13 cellular contexts compared by ENCODE assay signal in the genomic region with DNA sequence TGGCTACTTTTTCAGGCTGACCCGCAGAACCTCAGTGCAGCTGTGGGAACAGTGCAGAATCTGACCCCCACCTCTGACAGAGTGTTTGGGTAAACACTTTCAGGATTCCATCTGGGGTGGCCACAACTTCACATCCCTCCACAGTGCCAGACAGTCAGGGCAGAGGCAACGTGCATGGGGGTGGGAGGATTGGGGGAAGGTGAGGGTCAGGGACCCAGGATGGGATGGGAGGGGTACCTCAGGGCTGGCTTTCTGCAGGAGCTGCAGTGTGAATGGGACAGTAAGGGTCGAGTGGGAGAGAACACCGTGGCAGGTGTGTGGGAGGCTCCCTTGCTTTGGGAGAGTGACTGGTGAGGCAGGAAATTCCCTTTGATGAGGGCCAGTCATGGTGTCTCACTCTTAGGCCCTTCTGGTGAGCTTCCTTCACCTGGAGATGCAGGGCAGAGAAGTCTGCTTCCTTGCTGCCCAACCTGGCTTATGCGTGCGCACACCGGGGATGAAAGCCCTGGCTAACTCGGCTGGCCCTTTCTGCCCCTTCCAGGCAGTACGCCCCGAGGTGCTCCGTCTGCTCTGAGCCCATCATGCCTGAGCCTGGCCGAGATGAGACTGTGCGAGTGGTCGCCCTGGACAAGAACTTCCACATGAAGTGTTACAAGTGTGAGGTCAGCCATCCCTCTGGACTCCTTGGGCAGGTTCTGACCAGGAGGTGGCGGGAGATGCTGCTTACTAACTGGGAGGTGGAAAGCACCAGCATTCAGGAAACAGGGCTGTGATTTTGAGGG. TPM values are rescaled to one million over a fixed set of nuclear protein-coding genes. Genes with fewer than 3 reads are reported as not detected.
A peak's percentile ranks its signal among the peaks of the same experiment; 100 is the strongest.
DNase-seq lines count a peak whose midpoint lies in the region; ATAC-seq, FAIRE-seq and TF ChIP-seq lines count a peak whose summit lies in the region.
"Had no signal": no experiment of that assay in that cellular context is flagged by ENCODE, and none has a peak within 500 bp of the region (broad histone marks: within the 10 kb centered on the region; RNA-seq: fewer than 3 reads in every experiment).

No MANE protein-coding gene starts in this region.

- H3K9ac ChIP-seq in kidney (ENCODE audit: low read length in 2 of 2) (no peak overlapping the region), smooth muscle cell (ENCODE audit: low read depth) (no peak overlapping the region)

- no peak for DNase-seq in stimulated activated naive CD8-positive, alpha-beta T cell treated with anti-CD3 and anti-CD28 coated beads, Interleukin-15, Interleukin-2, amounts not matched to agents 100 U/mL and 50 U/mL, for 24 hours
- DNase-seq in activated naive CD8-positive, alpha-beta T cell treated with anti-CD3 and anti-CD28 coated beads, Interleukin-2, amount 50 U/mL, for 24 hours = no peak
- DNase-seq in kidney (peak; percentile 74), NCI-H1092 treated with DMSO at 0.1 percent for 48 hours (lab: John Stamatoyannopoulos, UW) (no peak), smooth muscle cell (lab: John Stamatoyannopoulos, UW; ENCODE audit: unreplicated experiment) (no peak)
- no peak for DNase-seq in central memory CD4-positive, alpha-beta T cell
- DNase-seq: NCI-H1436 treated with DMSO at 0.1 percent for 48 hours, psoas muscle had no signal

- H2AFZ ChIP-seq in smooth muscle cell (ENCODE audit: low read depth) = no peak overlapping the region

- H3K27ac ChIP-seq in kidney (ENCODE audit: low read depth in 2 of 2, low read length in 2 of 2) = no peak overlapping the region
- H3K27ac ChIP-seq in smooth muscle cell (ENCODE audit: low read depth) = no peak overlapping the region
- H3K27ac ChIP-seq: psoas muscle, suprapubic skin had no signal

- H3K36me3 ChIP-seq in kidney (ENCODE audit: control insufficient read depth in 1 of 2, insufficient read depth in 2 of 2, low read length in 2 of 2) (peaks cover 8 to 11% of the 10 kb centered on the region in 2 donors), smooth muscle cell (ENCODE audit: low read depth) (no peaks in the 10 kb centered on the region)

- ATAC-seq in stimulated activated naive CD8-positive, alpha-beta T cell treated with anti-CD3 and anti-CD28 coated beads, Interleukin-15, Interleukin-2, amounts not matched to agents 100 U/mL and 50 U/mL, for 24 hours = no peak
- no peak for ATAC-seq in activated naive CD8-positive, alpha-beta T cell treated with anti-CD3 and anti-CD28 coated beads, Interleukin-2, amount 50 U/mL, for 24 hours
- ATAC-seq in HG03175 (IDR thresholded peaks at IDR 0.05; ENCODE audit: unreplicated experiment) = no peak
- ATAC-seq: psoas muscle had no signal

- no peak for FAIRE-seq in kidney (lab: Jason Lieb, UNC)

- no peak overlapping the region for H3K4me3 ChIP-seq in kidney (ENCODE audit: low read length in 2 of 2)
- no peak overlapping the region for H3K4me3 ChIP-seq in smooth muscle cell
- H3K4me3 ChIP-seq: lung, psoas muscle, suprapubic skin had no signal

- H3K9me3 Mint-ChIP-seq in stimulated activated naive CD8-positive, alpha-beta T cell treated with anti-CD3 and anti-CD28 coated beads, Interleukin-15, Interleukin-2, amounts not matched to agents 100 ng/mL and 50 ng/mL, for 24 hours = no peaks in the 10 kb centered on the region
- H3K9me3 Mint-ChIP-seq in activated naive CD8-positive, alpha-beta T cell treated with anti-CD3 and anti-CD28 coated beads, Interleukin-2, amount 50 U/mL, for 24 hours = no peaks in the 10 kb centered on the region
- H3K9me3 Mint-ChIP-seq: IgD-negative memory B cell had no signal

- H3F3A ChIP-seq in smooth muscle cell (ENCODE audit: low read depth) = peaks cover 50% of the 10 kb centered on the region

- H3K4me3 Mint-ChIP-seq in stimulated activated naive CD8-positive, alpha-beta T cell treated with anti-CD3 and anti-CD28 coated beads, Interleukin-15, Interleukin-2, amounts not matched to agents 100 ng/mL and 50 ng/mL, for 24 hours = no peak overlapping the region
- no peak overlapping the region for H3K4me3 Mint-ChIP-seq in activated naive CD8-positive, alpha-beta T cell treated with anti-CD3 and anti-CD28 coated beads, Interleukin-2, amount 50 U/mL, for 24 hours
- H3K4me3 Mint-ChIP-seq: IgD-negative memory B cell had no signal

- H3K4me1 ChIP-seq in kidney (ENCODE audit: control insufficient read depth in 1 of 2, insufficient read depth in 1 of 2, low read depth in 1 of 2, low read length in 2 of 2) (peaks cover 8 to 29% of the 10 kb centered on the region in 2 donors), smooth muscle cell (ENCODE audit: low read depth) (peaks cover under 1% of the 10 kb centered on the region)

- peaks cover 31% of the 10 kb centered on the region for H3K79me2 ChIP-seq in smooth muscle cell (ENCODE audit: low read depth)

- no peaks in the 10 kb centered on the region for H3K27me3 ChIP-seq in smooth muscle cell (ENCODE audit: low read depth)
- H3K27me3 ChIP-seq: suprapubic skin had no signal

- H3K4me1 Mint-ChIP-seq in stimulated activated naive CD8-positive, alpha-beta T cell treated with anti-CD3 and anti-CD28 coated beads, Interleukin-15, Interleukin-2, amounts not matched to agents 100 ng/mL and 50 ng/mL, for 24 hours (ENCODE audit: low read depth) = peaks cover 12% of the 10 kb centered on the region
- peaks cover 12% of the 10 kb centered on the region for H3K4me1 Mint-ChIP-seq in activated naive CD8-positive, alpha-beta T cell treated with anti-CD3 and anti-CD28 coated beads, Interleukin-2, amount 50 U/mL, for 24 hours
- H3K4me1 Mint-ChIP-seq: IgD-negative memory B cell had no signal

- no peaks in the 10 kb centered on the region for H3K27me3 Mint-ChIP-seq in stimulated activated naive CD8-positive, alpha-beta T cell treated with anti-CD3 and anti-CD28 coated beads, Interleukin-15, Interleukin-2, amounts not matched to agents 100 ng/mL and 50 ng/mL, for 24 hours
- no peaks in the 10 kb centered on the region for H3K27me3 Mint-ChIP-seq in activated naive CD8-positive, alpha-beta T cell treated with anti-CD3 and anti-CD28 coated beads, Interleukin-2, amount 50 U/mL, for 24 hours
- H3K27me3 Mint-ChIP-seq: IgD-negative memory B cell had no signal

- no peak overlapping the region for H3K4me2 ChIP-seq in smooth muscle cell

- peaks cover 20% of the 10 kb centered on the region for H3K36me3 Mint-ChIP-seq in stimulated activated naive CD8-positive, alpha-beta T cell treated with anti-CD3 and anti-CD28 coated beads, Interleukin-15, Interleukin-2, amounts not matched to agents 100 ng/mL and 50 ng/mL, for 24 hours (ENCODE audit: low read depth)
- H3K36me3 Mint-ChIP-seq in activated naive CD8-positive, alpha-beta T cell treated with anti-CD3 and anti-CD28 coated beads, Interleukin-2, amount 50 U/mL, for 24 hours (ENCODE audit: low read depth) = peaks cover 14% of the 10 kb centered on the region
- H3K36me3 Mint-ChIP-seq: IgD-negative memory B cell had no signal

- WGBS in smooth muscle cell (ENCODE audit: low lambda C conversion rate) = 94% methylated on average over 15 of the region's 15 CpGs

- intact Hi-C loops in kidney (cut with DNase I) = no loop called here

- peak overlapping the region; percentile 62 for H3K27ac Mint-ChIP-seq in stimulated activated naive CD8-positive, alpha-beta T cell treated with anti-CD3 and anti-CD28 coated beads, Interleukin-15, Interleukin-2, amounts not matched to agents 100 ng/mL and 50 ng/mL, for 24 hours
- peak overlapping the region; percentile 59 for H3K27ac Mint-ChIP-seq in activated naive CD8-positive, alpha-beta T cell treated with anti-CD3 and anti-CD28 coated beads, Interleukin-2, amount 50 U/mL, for 24 hours
- H3K27ac Mint-ChIP-seq: IgD-negative memory B cell had no signal

- peaks cover 97% of the 10 kb centered on the region for H4K20me1 ChIP-seq in smooth muscle cell (ENCODE audit: low read depth)

- H3K9me3 ChIP-seq in kidney (ENCODE audit: control insufficient read depth in 1 of 2, low read length in 2 of 2) (no peaks in the 10 kb centered on the region), smooth muscle cell (replicated peaks; ENCODE audit: low read depth) (no peaks in the 10 kb centered on the region)
- H3K9me3 ChIP-seq: psoas muscle, suprapubic skin had no signal

- TF ChIP-seq CTCF in kidney (IDR thresholded peaks at IDR 0.05; ENCODE audit: borderline replicate concordance, extremely low read depth, insufficient read depth) (no peak), smooth muscle cell (IDR thresholded peaks at IDR 0.05; ENCODE audit: borderline replicate concordance, insufficient read depth, poor library complexity, severe bottlenecking) (no peak)

RNA-seq across cellular contexts. Expression of gene ZYX, which starts 8.4 kb away (rescaled TPM):
- total RNA-seq in kidney = 193 TPM
- polyA plus RNA-seq in kidney (ENCODE audit: insufficient read depth, low read depth, low replicate concordance) = 50.1 TPM
- 52.2 and 71.1 TPM in 2 replicates for total RNA-seq in smooth muscle cell
- polyA plus RNA-seq in smooth muscle cell = 322 and 354 TPM in 2 replicates

RNA-seq across cellular contexts. Expression of gene EPHA1, which starts 19.1 kb away (rescaled TPM):
- total RNA-seq in kidney (22.3 TPM), smooth muscle cell (4.3 and 19.1 TPM in 2 replicates)
- polyA plus RNA-seq in kidney (ENCODE audit: insufficient read depth, low read depth, low replicate concordance) (6.9 TPM), smooth muscle cell (8.7 and 23.6 TPM in 2 replicates)

RNA-seq across cellular contexts. Expression of gene FAM131B, which starts 27.0 kb away (rescaled TPM):
- total RNA-seq in kidney (0.82 TPM), smooth muscle cell (0.09 and 0.31 TPM in 2 replicates)
- polyA plus RNA-seq in kidney (ENCODE audit: insufficient read depth, low read depth, low replicate concordance) (0.19 TPM), smooth muscle cell (0.03 TPM in 1 of 2 replicates, not detected in the other)

RNA-seq across cellular contexts. Expression of gene TAS2R60, which starts 53.7 kb away (rescaled TPM):
- total RNA-seq in kidney = not detected
- not detected for polyA plus RNA-seq in kidney (ENCODE audit: insufficient read depth, low read depth, low replicate concordance)
- not detected in 2 replicates for total RNA-seq in smooth muscle cell
- not detected in 2 replicates for polyA plus RNA-seq in smooth muscle cell
- total RNA-seq: psoas muscle, suprapubic skin had no signal
- polyA plus RNA-seq: IgD-negative memory B cell, psoas muscle had no signal
